Comparison of ENCODE assay signal across 24 cellular contexts in the genomic region with DNA sequence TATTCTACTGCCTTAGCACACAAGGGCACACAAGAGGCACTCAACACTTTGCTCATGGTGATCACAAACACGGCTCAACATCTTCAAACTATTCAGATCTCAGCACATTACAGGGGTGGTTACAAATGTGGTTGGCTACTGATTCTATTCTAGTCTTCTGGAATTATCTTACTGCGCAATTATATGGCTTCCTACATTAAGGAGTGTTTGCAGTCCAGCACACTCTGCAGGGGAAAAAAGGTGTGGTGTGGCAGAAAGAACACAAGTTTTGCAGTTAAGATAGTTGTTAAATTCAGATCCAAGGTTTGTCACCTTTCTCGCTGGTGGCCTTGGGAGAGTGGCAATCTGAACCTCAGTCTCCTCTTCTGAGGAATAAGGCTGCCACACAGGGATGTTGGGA. TPM values are rescaled to one million over a fixed set of nuclear protein-coding genes. Genes with fewer than 3 reads are reported as not detected.
A peak's percentile ranks its signal among the peaks of the same experiment; 100 is the strongest.
DNase-seq lines count a peak whose midpoint lies in the region; ATAC-seq, FAIRE-seq and TF ChIP-seq lines count a peak whose summit lies in the region.
"Had no signal": no experiment of that assay in that cellular context is flagged by ENCODE, and none has a peak within 500 bp of the region (broad histone marks: within the 10 kb centered on the region; RNA-seq: fewer than 3 reads in every experiment).

No MANE protein-coding gene starts in this region.

- no peak overlapping the region for H2BK120ac ChIP-seq in trophoblast cell (ENCODE audit: insufficient read depth, low read length, poor library complexity)

- H3K27ac ChIP-seq in cardiac muscle cell (peak overlapping the region; percentile 44), heart left ventricle (no peak overlapping the region), trophoblast cell (ENCODE audit: low read depth, low read length) (peak overlapping the region; percentile 9)
- H3K27ac ChIP-seq: 22Rv1, Peyer's patch had no signal

- no peak overlapping the region for H2AK5ac ChIP-seq in trophoblast cell (ENCODE audit: low read length)

- whole genome bisulfite sequencing in heart left ventricle, 4 donors, result 79 to 89% (median 80%) methylated on average over 3 of the region's 3 CpGs
- no CpG with 5 or more reads among the region's 3 CpGs for WGBS in trophoblast cell (ENCODE audit: extremely low coverage, insufficient coverage, insufficient read length)

- peak overlapping the region; percentile 89 for H3K23ac ChIP-seq in trophoblast cell (ENCODE audit: low read length)

- TF ChIP-seq CTCF in cardiac muscle cell (IDR thresholded peaks at IDR 0.05; ENCODE audit: low read depth, low read length) (no peak), heart left ventricle (IDR thresholded peaks at IDR 0.05) (no peak)

- intact Hi-C loops in heart left ventricle (cut with DNase I), result no loop called here
- intact Hi-C loops in left colon (cut with DNase I, micrococcal nuclease), result no loop called here

- no peak overlapping the region for H4K91ac ChIP-seq in trophoblast cell (ENCODE audit: low read depth, low read length)

- H3K36me3 ChIP-seq in cardiac muscle cell (no peaks in the 10 kb centered on the region), heart left ventricle (no peaks in the 10 kb centered on the region), trophoblast cell (ENCODE audit: control insufficient read depth in 1 of 2, insufficient read depth in 2 of 2, low read length in 2 of 2) (no peaks in the 10 kb centered on the region)
- H3K36me3 ChIP-seq: BE2C, Peyer's patch had no signal

- no peak overlapping the region for H2BK5ac ChIP-seq in trophoblast cell (ENCODE audit: low read depth, low read length, poor library complexity)

- H4K8ac ChIP-seq in trophoblast cell (ENCODE audit: low read depth, low read length), result no peak overlapping the region

- H3K4ac ChIP-seq in trophoblast cell (ENCODE audit: low read depth, low read length), result peak overlapping the region; percentile 90

- FAIRE-seq in GM12891 (lab: Jason Lieb, UNC), result no peak
- FAIRE-seq: GM12892, K562 had no signal

- H3K27me3 ChIP-seq in cardiac muscle cell, result no peaks in the 10 kb centered on the region
- no peaks in the 10 kb centered on the region for H3K27me3 ChIP-seq in heart left ventricle
- no peaks in the 10 kb centered on the region for H3K27me3 ChIP-seq in trophoblast cell (ENCODE audit: insufficient read depth, low read length)
- H3K27me3 ChIP-seq: Peyer's patch had no signal

- H2BK12ac ChIP-seq in trophoblast cell (ENCODE audit: low read length), result no peak overlapping the region

- no peak for DNase-seq in cardiac muscle cell (ENCODE audit: low read depth in 1 of 2, low spot score in 1 of 2)
- no peak for DNase-seq in heart left ventricle
- no peak for DNase-seq in left colon
- DNase-seq in trophoblast cell, result no peak
- no peak for DNase-seq in iPS-NIHi7 (ENCODE audit: extremely low spot score)
- DNase-seq in SKM-1 treated with dmso at 0.1 percent for 144 hours (lab: John Stamatoyannopoulos, UW; ENCODE audit: unreplicated experiment), result no peak
- DNase-seq in GM12891 (ENCODE audit: insufficient read length, low spot score), result no peak
- DNase-seq: ACHN; BE2C; Calu3; CD8-positive, alpha-beta memory T cell; DMS79 treated with DMSO at 0.1 percent for 48 hours; GF-D8; Kasumi-1; NCI-H1105 treated with DMSO at 0.1 percent for 48 hours; NCI-H2029; NCI-H446 treated with DMSO at 0.1 percent for 48 hours; NCI-H69; Peyer's patch; SHP77 treated with DMSO at 0.1 percent for 48 hours had no signal

- H3K4me3 ChIP-seq in cardiac muscle cell (no peak overlapping the region), heart left ventricle (no peak overlapping the region), trophoblast cell (ENCODE audit: low read depth, low read length) (no peak overlapping the region)
- H3K4me3 ChIP-seq: K562, Peyer's patch had no signal

- H3K9ac ChIP-seq in trophoblast cell (ENCODE audit: low read length), result no peak overlapping the region

- no peak overlapping the region for H3K4me2 ChIP-seq in trophoblast cell (ENCODE audit: low read length)

- H2AFZ ChIP-seq in trophoblast cell (ENCODE audit: insufficient read depth, low read length, poor library complexity), result no peak overlapping the region

- H3K9me3 ChIP-seq in cardiac muscle cell (ENCODE audit: low read depth), result no peaks in the 10 kb centered on the region
- H3K9me3 ChIP-seq in heart left ventricle, result no peaks in the 10 kb centered on the region
- H3K9me3 ChIP-seq in trophoblast cell (ENCODE audit: insufficient read depth, low read depth, low read length), result no peaks in the 10 kb centered on the region
- H3K9me3 ChIP-seq: BE2C, Peyer's patch had no signal

- no peak overlapping the region for H4K12ac ChIP-seq in trophoblast cell (ENCODE audit: low read depth, low read length)

- H3K4me1 ChIP-seq in cardiac muscle cell (ENCODE audit: low read depth) (peaks cover 20% of the 10 kb centered on the region), heart left ventricle (peaks cover 0 to 3% (median 0%) of the 10 kb centered on the region in 12 donors), trophoblast cell (ENCODE audit: control insufficient read depth in 1 of 2, insufficient read depth in 2 of 2, low read length in 2 of 2) (peaks cover 28 to 35% of the 10 kb centered on the region in 2 experiments)
- H3K4me1 ChIP-seq: BE2C had no signal

- H3K14ac ChIP-seq in trophoblast cell (ENCODE audit: low read length), result no peak overlapping the region

- no peak for TF ChIP-seq POLR2A in heart left ventricle (IDR thresholded peaks at IDR 0.05)
- no peak for TF ChIP-seq POLR2A in GM12891 (IDR thresholded peaks at IDR 0.05; ENCODE audit: low read depth, low read length)

- ATAC-seq in heart left ventricle, result no peak
- peak; percentile 58 for ATAC-seq in left colon
- ATAC-seq: K562 had no signal

- H3K79me2 ChIP-seq in trophoblast cell (ENCODE audit: control insufficient read depth, insufficient read depth, low read length, poor library complexity), result peaks cover 22% of the 10 kb centered on the region

- peaks cover 1% of the 10 kb centered on the region for H3K79me1 ChIP-seq in trophoblast cell (ENCODE audit: low read length)

- H3K18ac ChIP-seq in trophoblast cell (ENCODE audit: low read length), result no peak overlapping the region

TF ChIP-seq in GM12891, 5 proteins besides CTCF, POLR2A, EP300 and RAD21:
- TF ChIP-seq TAF1 (IDR thresholded peaks at IDR 0.05; ENCODE audit: low read depth, low read length), result no peak

RNA-seq across cellular contexts. Expression of gene IGF2BP2, which starts 31.9 kb away (rescaled TPM):
- total RNA-seq in cardiac muscle cell (77.1 and 119 TPM in 2 replicates), heart left ventricle (10 to 100 TPM; 11.2 to 21.8 (median 16.8) TPM), left colon (10 to 100 TPM; 48.1 to 73.0 TPM)
- polyA plus RNA-seq in cardiac muscle cell (129 and 164 TPM in 2 replicates), heart left ventricle (10 to 100 TPM in 1 of 2 donors, 1 to 10 TPM in 1; 5.9 to 18.5 TPM)
- 136 TPM in 2 replicates for polyA plus RNA-seq in trophoblast cell (2013)
- 0.06 TPM for polyA plus RNA-seq in GM12891 (2012; ENCODE audit: low read depth, missing spikeins)
- total RNA-seq: OCI-LY7 had no signal
- polyA plus RNA-seq: CD8-positive, alpha-beta memory T cell had no signal

Comparison
In these comparisons a context has a peak if more than half of its experiments do, and no peak if none do; other contexts are left out.
1. H3K27ac ChIP-seq: peak in cardiac muscle cell (single experiment) and trophoblast cell (single experiment); none in heart left ventricle (0 of 12).